Comparison of ENCODE assay signal across 10 cellular contexts in the genomic region with DNA sequence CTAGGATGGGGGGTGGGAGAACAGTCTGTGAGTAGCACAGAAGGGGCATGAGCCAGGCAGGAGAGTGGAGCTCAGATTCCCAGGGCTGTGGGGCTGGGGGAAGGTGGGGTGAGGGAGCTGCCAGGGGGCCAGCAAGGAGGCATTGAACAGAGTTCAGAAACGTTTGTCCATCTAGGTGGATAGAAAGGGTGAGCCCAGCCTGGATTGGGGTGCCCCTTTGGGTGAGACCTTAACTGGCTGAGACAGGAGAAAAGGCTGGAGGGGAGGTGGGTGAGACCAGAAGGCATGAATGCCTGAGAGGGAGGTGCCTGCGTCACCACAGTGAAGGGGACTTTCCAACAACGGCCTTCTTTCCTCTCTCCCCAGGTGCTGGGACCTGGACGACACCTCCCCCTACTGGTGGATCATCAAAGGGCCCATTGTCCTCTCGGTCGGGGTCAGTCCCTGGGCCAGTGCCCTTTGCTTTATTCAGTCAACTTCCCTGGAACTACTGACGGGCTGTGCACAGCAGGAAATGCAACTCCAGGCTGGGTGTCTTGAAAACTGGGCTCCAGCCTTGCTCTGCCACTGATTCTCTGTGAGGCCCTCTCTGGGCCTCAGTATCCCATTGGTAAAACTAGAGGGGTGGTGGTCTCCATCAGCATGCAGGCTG. TPM values are rescaled to one million over a fixed set of nuclear protein-coding genes. Genes with fewer than 3 reads are reported as not detected.
DNase-seq lines count a peak whose midpoint lies in the region; ATAC-seq, FAIRE-seq and TF ChIP-seq lines count a peak whose summit lies in the region.
"Had no signal": no experiment of that assay in that cellular context is flagged by ENCODE, and none has a peak within 500 bp of the region (broad histone marks: within the 10 kb centered on the region; RNA-seq: fewer than 3 reads in every experiment).

No MANE protein-coding gene starts in this region.

- H3K27ac ChIP-seq in A549 (peak overlapping the region in 1 of 2 experiments; percentile 39; a peak in 1 of 6 replicates), Karpas-422 (ENCODE audit: low read length) (no peak overlapping the region), psoas muscle (no peak overlapping the region)

- H3K4me2 ChIP-seq in A549 (no peak overlapping the region), Karpas-422 (ENCODE audit: low read depth, low read length, poor library complexity, severe bottlenecking) (peak overlapping the region; percentile 54)

- H3K36me3 ChIP-seq in HAP-1 (replicated peaks) = no peaks in the 10 kb centered on the region
- H3K36me3 ChIP-seq in Karpas-422 (ENCODE audit: insufficient read depth, low read length) = no peaks in the 10 kb centered on the region
- H3K36me3 ChIP-seq in psoas muscle (ENCODE audit: insufficient read depth in 1 of 2, low read depth in 1 of 2) = no peaks in the 10 kb centered on the region

- H3K9me2 ChIP-seq in Karpas-422 (replicated peaks; ENCODE audit: insufficient read depth, low read length) = no peaks in the 10 kb centered on the region

- H3K4me3 ChIP-seq in A549 = no peak overlapping the region
- H3K4me3 ChIP-seq in GM12865 (ENCODE audit: low read depth, low read length) = no peak overlapping the region
- H3K4me3 ChIP-seq in HAP-1 = no peak overlapping the region
- H3K4me3 ChIP-seq in Karpas-422 (ENCODE audit: low read length) = no peak overlapping the region
- no peak overlapping the region for H3K4me3 ChIP-seq in foreskin fibroblast (ENCODE audit: low read depth in 1 of 2, low read length in 2 of 2)
- no peak overlapping the region for H3K4me3 ChIP-seq in psoas muscle

- H3K79me2 ChIP-seq in Karpas-422 (ENCODE audit: low read length) = no peaks in the 10 kb centered on the region

- ATAC-seq in A549 (peak; percentile 67 to 89; a peak in 4 of 6 replicates), psoas muscle (peak; percentile 73 to 81 (median 74))
- peak; percentile 61 to 74 for ATAC-seq in activated CD4-positive, CD25-positive, alpha-beta regulatory T cell treated with anti-CD3 and anti-CD28 coated beads, Interleukin-2, amount 50 U/mL, for 24 hours

- TF ChIP-seq EP300 in A549 (IDR thresholded peaks at IDR 0.05) = no peak

- 0 out of 3 replicates have a peak, but pooled peaks cover 5% of the 10 kb centered on the region for H3K4me1 ChIP-seq in A549
- H3K4me1 ChIP-seq in HAP-1 = no peaks in the 10 kb centered on the region
- H3K4me1 ChIP-seq in Karpas-422 (ENCODE audit: low read length) = peaks cover 25% of the 10 kb centered on the region
- no peaks in the 10 kb centered on the region for H3K4me1 ChIP-seq in psoas muscle

- no peaks in the 10 kb centered on the region for H3K9me3 ChIP-seq in A549
- H3K9me3 ChIP-seq in HAP-1 = no peaks in the 10 kb centered on the region
- no peaks in the 10 kb centered on the region for H3K9me3 ChIP-seq in Karpas-422 (ENCODE audit: low read length)
- H3K9me3 ChIP-seq in psoas muscle = no peaks in the 10 kb centered on the region

- no peak for FAIRE-seq in A549 (lab: Jason Lieb, UNC)
- FAIRE-seq: islet of Langerhans had no signal

- CTCF ChIA-PET in A549 (lab: Yijun Ruan, JAX) = interaction anchor here (0.6 to 5.2 kb wide), 17 partner anchors 8 to 938 kb away, joined by 3 to 46 read pairs (median 4); a partner anchor contains a TSS

- POLR2A ChIA-PET in A549 (lab: Yijun Ruan, JAX) = no interaction called here

- intact Hi-C loops in psoas muscle (cut with DNase I) = loop anchor here (2.0 to 5.0 kb wide), 2 partner anchors 172 to 174 kb away; no protein-coding TSS in a partner anchor

- 5% methylated on average over 6 of the region's 7 CpGs for WGBS in A549 (ENCODE audit: missing lambda C conversion rate)
- WGBS in psoas muscle, 3 donors = 18 to 33% (median 20%) methylated on average over 7 of the region's 7 CpGs

- TF ChIP-seq CTCF in A549 (IDR thresholded peaks at IDR 0.05) = peak; percentile 43
- peak; percentile 88 for TF ChIP-seq CTCF in GM12865 (IDR thresholded peaks at IDR 0.05; ENCODE audit: insufficient read depth, low read depth, low read length, missing control alignments)
- peak; percentile 73 for TF ChIP-seq CTCF in foreskin fibroblast (IDR thresholded peaks at IDR 0.05; ENCODE audit: low read depth, low read length)
- peak; percentile 60 for TF ChIP-seq CTCF in psoas muscle (IDR thresholded peaks at IDR 0.05)

- TF ChIP-seq RAD21 in A549 (conservative IDR thresholded peaks at IDR 0.05 in 1 of 2, IDR thresholded peaks at IDR 0.05 in 1 of 2) = peak; percentile 39 to 64; a peak in 4 of 5 replicates

- DNase-seq in A549 (ENCODE audit: low read depth in 1 of 2, low spot score in 1 of 2) (peak; percentile 57 to 72), GM12865 (ENCODE audit: low read depth) (peak; percentile 89), HAP-1 (ENCODE audit: low spot score in 2 of 2) (peak; percentile 26 to 64), Karpas-422 (peak; percentile 83), foreskin fibroblast (peak in 1 of 2 donors; percentile 60), psoas muscle (peak in 1 of 2 donors; percentile 46), pons (ENCODE audit: low spot score) (no peak)

- no peaks in the 10 kb centered on the region for H4K20me1 ChIP-seq in Karpas-422 (ENCODE audit: insufficient read depth, low read depth, low read length)

- in situ Hi-C loops in HAP-1 (cut with MboI; ENCODE audit: low sequenced_read_pairs) = loop anchor here (5.0 kb wide), 1 partner anchor 172 kb away; no protein-coding TSS in a partner anchor

- H3K9ac ChIP-seq in Karpas-422 (ENCODE audit: low read length) = 0 out of 2 replicates have a peak overlapping the region, but pooled peaks have one; percentile 32

- TF ChIP-seq POLR2A in A549 (IDR thresholded peaks at IDR 0.05; ENCODE audit: low read length) = no peak

- H2AFZ ChIP-seq in Karpas-422 (ENCODE audit: low read length) = no peak overlapping the region

- H3K27me3 ChIP-seq in HAP-1 (ENCODE audit: low read depth) = 0 out of 2 replicates have a peak, but pooled peaks cover 3% of the 10 kb centered on the region
- no peaks in the 10 kb centered on the region for H3K27me3 ChIP-seq in Karpas-422 (ENCODE audit: low read length)
- peaks cover 0 to 6% (median 3%) of the 10 kb centered on the region in 3 donors for H3K27me3 ChIP-seq in psoas muscle (ENCODE audit: insufficient read depth in 3 of 3, low read length in 2 of 3)

TF ChIP-seq in A549, 52 proteins besides CTCF, POLR2A, EP300 and RAD21:
- TF ChIP-seq KDM5A (IDR thresholded peaks at IDR 0.05) = no peak
- TF ChIP-seq ZFP36 (IDR thresholded peaks at IDR 0.05; ENCODE audit: borderline replicate concordance, partially characterized antibody) = no peak
- no peak for TF ChIP-seq KDM1A (IDR thresholded peaks at IDR 0.05; ENCODE audit: low read depth)
- TF ChIP-seq CBX8 (IDR thresholded peaks at IDR 0.05) = no peak
- no peak for TF ChIP-seq HOXA7 (CRISPR knock-in tag; IDR thresholded peaks at IDR 0.05)
- no peak for TF ChIP-seq HEYL (CRISPR knock-in tag; IDR thresholded peaks at IDR 0.05)
- peak; percentile 21; the same call in 1 of the 3 replicates for TF ChIP-seq SMC3 (IDR thresholded peaks at IDR 0.05)

RNA-seq across cellular contexts. Expression of a gene that starts 11.0 kb away (rescaled TPM):
- polyA plus RNA-seq in A549 (2011; rRNA removed) (not detected in 2 replicates), A549 (2017; fragmentation: RNase III; extraction: RNeasy Plus Mini Kit Qiagen cat#74134 plus additional on column Dnase treatment) (not detected in 3 replicates), psoas muscle (under 1 TPM in 2 of 3 donors, not detected in 1; 0.03 to 0.16 TPM)
- polyA plus RNA-seq in A549 (2012; cell fraction: cytosol; rRNA removed) = not detected in 2 replicates
- not detected in 2 replicates for polyA plus RNA-seq in A549 (2012; cell fraction: nucleus; rRNA removed)
- polyA minus RNA-seq in A549 (2011; rRNA and poly(A)+ RNA removed) = not detected in 2 replicates
- total RNA-seq in Karpas-422 (2014; rRNA removed; shearing (Covaris generic); ENCODE audit: low replicate concordance) = not detected in 2 replicates
- not detected for total RNA-seq in psoas muscle
- polyA plus RNA-seq: IgD-negative memory B cell had no signal
